ENCODE assay signal across 2 cellular contexts in the genomic region with DNA sequence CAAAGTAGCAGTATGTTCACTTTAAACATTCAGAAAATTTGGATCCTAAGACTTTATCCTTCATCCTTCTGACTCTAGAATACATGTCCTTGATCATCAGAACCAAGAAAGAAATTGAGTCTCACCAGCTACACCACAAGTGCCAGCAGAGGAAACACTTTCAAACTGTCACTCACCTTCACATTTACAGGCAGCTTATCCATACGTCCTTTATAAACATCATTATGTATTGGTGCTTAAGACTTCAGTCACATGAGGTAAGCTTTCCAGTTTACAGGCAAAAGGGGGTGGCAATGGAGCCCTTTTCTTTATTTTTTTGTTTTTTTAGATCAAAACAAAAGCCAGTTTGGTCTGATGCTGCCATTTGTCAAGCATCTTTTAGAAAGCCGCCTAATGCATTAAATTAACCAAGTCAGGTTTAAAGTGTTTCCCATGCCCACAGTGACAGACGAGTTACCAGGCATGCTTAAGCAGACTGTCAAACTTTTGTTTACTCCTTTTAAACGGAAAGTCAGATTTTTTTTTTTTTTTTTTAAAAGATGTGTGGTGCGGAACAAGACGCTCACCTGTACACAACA.
TF ChIP-seq lines count a peak whose summit lies in the region.

No MANE protein-coding gene starts in this region.

TF ChIP-seq in IMR-90, 13 proteins besides CTCF, POLR2A, EP300 and RAD21:
- TF ChIP-seq RFX5 (IDR thresholded peaks at IDR 0.05; ENCODE audit: low read depth, low read length) (no peak), RCOR1 (IDR thresholded peaks at IDR 0.05; ENCODE audit: insufficient replicate concordance, low read length) (no peak)

TF ChIP-seq in GM12878, 131 proteins besides CTCF, POLR2A, EP300 and RAD21:
- TF ChIP-seq BHLHE40 (IDR thresholded peaks at IDR 0.05; ENCODE audit: borderline replicate concordance in 1 of 2, low read depth in 2 of 2, low read length in 1 of 2) (no peak), ASH2L (IDR thresholded peaks at IDR 0.05; ENCODE audit: borderline replicate concordance, low read depth) (no peak), LARP7 (IDR thresholded peaks at IDR 0.05) (no peak), NR2C1 (IDR thresholded peaks at IDR 0.05) (no peak), ETV6 (conservative IDR thresholded peaks at IDR 0.05 in 1 of 2, IDR thresholded peaks at IDR 0.05 in 1 of 2; ENCODE audit: borderline replicate concordance in 1 of 2, low read depth in 1 of 2) (no peak), ZNF384 (IDR thresholded peaks at IDR 0.05; ENCODE audit: borderline replicate concordance, low read depth, low read length) (peak; percentile 50), DPF2 (IDR thresholded peaks at IDR 0.05) (no peak), SMARCA5 (IDR thresholded peaks at IDR 0.05) (no peak), KLF5 (IDR thresholded peaks at IDR 0.05; ENCODE audit: partially characterized antibody) (no peak), CHD4 (IDR thresholded peaks at IDR 0.05) (no peak), ESRRA (IDR thresholded peaks at IDR 0.05; ENCODE audit: low read length) (no peak), KAT2A (conservative IDR thresholded peaks at IDR 0.05; ENCODE audit: control insufficient read depth, low read depth, low read length) (no peak)
- TF ChIP-seq, protein P1, sequence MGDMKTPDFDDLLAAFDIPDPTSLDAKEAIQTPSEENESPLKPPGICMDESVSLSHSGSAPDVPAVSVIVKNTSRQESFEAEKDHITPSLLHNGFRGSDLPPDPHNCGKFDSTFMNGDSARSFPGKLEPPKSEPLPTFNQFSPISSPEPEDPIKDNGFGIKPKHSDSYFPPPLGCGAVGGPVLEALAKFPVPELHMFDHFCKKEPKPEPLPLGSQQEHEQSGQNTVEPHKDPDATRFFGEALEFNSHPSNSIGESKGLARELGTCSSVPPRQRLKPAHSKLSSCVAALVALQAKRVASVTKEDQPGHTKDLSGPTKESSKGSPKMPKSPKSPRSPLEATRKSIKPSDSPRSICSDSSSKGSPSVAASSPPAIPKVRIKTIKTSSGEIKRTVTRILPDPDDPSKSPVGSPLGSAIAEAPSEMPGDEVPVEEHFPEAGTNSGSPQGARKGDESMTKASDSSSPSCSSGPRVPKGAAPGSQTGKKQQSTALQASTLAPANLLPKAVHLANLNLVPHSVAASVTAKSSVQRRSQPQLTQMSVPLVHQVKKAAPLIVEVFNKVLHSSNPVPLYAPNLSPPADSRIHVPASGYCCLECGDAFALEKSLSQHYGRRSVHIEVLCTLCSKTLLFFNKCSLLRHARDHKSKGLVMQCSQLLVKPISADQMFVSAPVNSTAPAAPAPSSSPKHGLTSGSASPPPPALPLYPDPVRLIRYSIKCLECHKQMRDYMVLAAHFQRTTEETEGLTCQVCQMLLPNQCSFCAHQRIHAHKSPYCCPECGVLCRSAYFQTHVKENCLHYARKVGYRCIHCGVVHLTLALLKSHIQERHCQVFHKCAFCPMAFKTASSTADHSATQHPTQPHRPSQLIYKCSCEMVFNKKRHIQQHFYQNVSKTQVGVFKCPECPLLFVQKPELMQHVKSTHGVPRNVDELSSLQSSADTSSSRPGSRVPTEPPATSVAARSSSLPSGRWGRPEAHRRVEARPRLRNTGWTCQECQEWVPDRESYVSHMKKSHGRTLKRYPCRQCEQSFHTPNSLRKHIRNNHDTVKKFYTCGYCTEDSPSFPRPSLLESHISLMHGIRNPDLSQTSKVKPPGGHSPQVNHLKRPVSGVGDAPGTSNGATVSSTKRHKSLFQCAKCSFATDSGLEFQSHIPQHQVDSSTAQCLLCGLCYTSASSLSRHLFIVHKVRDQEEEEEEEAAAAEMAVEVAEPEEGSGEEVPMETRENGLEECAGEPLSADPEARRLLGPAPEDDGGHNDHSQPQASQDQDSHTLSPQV (IDR thresholded peaks at IDR 0.05): no peak
- TF ChIP-seq, protein P2, sequence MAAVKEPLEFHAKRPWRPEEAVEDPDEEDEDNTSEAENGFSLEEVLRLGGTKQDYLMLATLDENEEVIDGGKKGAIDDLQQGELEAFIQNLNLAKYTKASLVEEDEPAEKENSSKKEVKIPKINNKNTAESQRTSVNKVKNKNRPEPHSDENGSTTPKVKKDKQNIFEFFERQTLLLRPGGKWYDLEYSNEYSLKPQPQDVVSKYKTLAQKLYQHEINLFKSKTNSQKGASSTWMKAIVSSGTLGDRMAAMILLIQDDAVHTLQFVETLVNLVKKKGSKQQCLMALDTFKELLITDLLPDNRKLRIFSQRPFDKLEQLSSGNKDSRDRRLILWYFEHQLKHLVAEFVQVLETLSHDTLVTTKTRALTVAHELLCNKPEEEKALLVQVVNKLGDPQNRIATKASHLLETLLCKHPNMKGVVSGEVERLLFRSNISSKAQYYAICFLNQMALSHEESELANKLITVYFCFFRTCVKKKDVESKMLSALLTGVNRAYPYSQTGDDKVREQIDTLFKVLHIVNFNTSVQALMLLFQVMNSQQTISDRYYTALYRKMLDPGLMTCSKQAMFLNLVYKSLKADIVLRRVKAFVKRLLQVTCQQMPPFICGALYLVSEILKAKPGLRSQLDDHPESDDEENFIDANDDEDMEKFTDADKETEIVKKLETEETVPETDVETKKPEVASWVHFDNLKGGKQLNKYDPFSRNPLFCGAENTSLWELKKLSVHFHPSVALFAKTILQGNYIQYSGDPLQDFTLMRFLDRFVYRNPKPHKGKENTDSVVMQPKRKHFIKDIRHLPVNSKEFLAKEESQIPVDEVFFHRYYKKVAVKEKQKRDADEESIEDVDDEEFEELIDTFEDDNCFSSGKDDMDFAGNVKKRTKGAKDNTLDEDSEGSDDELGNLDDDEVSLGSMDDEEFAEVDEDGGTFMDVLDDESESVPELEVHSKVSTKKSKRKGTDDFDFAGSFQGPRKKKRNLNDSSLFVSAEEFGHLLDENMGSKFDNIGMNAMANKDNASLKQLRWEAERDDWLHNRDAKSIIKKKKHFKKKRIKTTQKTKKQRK (IDR thresholded peaks at IDR 0.05; ENCODE audit: low read depth, low read length): no peak
- TF ChIP-seq, protein P3, sequence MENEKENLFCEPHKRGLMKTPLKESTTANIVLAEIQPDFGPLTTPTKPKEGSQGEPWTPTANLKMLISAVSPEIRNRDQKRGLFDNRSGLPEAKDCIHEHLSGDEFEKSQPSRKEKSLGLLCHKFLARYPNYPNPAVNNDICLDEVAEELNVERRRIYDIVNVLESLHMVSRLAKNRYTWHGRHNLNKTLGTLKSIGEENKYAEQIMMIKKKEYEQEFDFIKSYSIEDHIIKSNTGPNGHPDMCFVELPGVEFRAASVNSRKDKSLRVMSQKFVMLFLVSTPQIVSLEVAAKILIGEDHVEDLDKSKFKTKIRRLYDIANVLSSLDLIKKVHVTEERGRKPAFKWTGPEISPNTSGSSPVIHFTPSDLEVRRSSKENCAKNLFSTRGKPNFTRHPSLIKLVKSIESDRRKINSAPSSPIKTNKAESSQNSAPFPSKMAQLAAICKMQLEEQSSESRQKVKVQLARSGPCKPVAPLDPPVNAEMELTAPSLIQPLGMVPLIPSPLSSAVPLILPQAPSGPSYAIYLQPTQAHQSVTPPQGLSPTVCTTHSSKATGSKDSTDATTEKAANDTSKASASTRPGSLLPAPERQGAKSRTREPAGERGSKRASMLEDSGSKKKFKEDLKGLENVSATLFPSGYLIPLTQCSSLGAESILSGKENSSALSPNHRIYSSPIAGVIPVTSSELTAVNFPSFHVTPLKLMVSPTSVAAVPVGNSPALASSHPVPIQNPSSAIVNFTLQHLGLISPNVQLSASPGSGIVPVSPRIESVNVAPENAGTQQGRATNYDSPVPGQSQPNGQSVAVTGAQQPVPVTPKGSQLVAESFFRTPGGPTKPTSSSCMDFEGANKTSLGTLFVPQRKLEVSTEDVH (IDR thresholded peaks at IDR 0.05; ENCODE audit: low read depth, partially characterized antibody): no peak
- TF ChIP-seq, protein P4, sequence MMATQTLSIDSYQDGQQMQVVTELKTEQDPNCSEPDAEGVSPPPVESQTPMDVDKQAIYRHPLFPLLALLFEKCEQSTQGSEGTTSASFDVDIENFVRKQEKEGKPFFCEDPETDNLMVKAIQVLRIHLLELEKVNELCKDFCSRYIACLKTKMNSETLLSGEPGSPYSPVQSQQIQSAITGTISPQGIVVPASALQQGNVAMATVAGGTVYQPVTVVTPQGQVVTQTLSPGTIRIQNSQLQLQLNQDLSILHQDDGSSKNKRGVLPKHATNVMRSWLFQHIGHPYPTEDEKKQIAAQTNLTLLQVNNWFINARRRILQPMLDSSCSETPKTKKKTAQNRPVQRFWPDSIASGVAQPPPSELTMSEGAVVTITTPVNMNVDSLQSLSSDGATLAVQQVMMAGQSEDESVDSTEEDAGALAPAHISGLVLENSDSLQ (IDR thresholded peaks at IDR 0.05): peak; percentile 43; the same call in 1 of the 2 replicates
